Comparison of ENCODE assay signal across 1 cellular context in the genomic region with DNA sequence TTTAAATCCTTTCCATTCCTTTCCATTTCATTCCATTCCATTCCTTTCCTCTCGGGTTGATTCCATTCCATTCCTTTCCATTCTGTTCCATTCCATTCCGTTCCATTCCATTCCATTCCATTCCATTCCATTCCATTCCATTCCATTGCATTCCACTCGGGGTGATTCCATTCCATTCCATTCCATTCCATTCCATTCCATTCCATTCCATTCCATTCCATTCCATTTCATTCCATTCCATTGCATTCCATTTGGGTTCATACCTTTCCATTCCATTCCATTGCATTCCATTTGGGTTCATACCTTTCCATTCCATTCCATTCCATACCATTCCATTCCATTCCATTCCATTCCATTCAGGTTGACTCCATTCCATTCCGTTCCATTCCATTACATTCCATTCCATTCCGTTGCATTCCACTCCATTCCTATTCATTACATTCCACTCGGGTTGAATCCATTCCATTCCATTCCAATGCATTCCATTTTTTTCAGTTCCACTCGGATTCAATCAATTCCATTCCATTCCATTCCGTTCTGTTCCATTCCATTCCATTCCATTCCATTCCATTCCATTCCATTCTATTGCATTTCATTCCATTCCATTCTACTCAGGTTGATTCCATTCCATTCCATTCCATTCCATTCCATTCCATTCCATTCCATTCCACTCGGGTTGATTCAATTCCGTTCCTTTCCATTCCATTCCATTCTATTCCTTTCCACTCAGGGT.
TF ChIP-seq lines count a peak whose summit lies in the region.

No MANE protein-coding gene starts in this region.

TF ChIP-seq in HepG2, 621 proteins besides CTCF, POLR2A, EP300 and RAD21:
- TF ChIP-seq, protein P1, sequence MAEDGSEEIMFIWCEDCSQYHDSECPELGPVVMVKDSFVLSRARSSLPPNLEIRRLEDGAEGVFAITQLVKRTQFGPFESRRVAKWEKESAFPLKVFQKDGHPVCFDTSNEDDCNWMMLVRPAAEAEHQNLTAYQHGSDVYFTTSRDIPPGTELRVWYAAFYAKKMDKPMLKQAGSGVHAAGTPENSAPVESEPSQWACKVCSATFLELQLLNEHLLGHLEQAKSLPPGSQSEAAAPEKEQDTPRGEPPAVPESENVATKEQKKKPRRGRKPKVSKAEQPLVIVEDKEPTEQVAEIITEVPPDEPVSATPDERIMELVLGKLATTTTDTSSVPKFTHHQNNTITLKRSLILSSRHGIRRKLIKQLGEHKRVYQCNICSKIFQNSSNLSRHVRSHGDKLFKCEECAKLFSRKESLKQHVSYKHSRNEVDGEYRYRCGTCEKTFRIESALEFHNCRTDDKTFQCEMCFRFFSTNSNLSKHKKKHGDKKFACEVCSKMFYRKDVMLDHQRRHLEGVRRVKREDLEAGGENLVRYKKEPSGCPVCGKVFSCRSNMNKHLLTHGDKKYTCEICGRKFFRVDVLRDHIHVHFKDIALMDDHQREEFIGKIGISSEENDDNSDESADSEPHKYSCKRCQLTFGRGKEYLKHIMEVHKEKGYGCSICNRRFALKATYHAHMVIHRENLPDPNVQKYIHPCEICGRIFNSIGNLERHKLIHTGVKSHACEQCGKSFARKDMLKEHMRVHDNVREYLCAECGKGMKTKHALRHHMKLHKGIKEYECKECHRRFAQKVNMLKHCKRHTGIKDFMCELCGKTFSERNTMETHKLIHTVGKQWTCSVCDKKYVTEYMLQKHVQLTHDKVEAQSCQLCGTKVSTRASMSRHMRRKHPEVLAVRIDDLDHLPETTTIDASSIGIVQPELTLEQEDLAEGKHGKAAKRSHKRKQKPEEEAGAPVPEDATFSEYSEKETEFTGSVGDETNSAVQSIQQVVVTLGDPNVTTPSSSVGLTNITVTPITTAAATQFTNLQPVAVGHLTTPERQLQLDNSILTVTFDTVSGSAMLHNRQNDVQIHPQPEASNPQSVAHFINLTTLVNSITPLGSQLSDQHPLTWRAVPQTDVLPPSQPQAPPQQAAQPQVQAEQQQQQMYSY (CRISPR knock-in tag; IDR thresholded peaks at IDR 0.05), result peak; percentile 37; the same call in 1 of the 2 replicates
